ENCODE assay signal across 17 cellular contexts in the genomic region with DNA sequence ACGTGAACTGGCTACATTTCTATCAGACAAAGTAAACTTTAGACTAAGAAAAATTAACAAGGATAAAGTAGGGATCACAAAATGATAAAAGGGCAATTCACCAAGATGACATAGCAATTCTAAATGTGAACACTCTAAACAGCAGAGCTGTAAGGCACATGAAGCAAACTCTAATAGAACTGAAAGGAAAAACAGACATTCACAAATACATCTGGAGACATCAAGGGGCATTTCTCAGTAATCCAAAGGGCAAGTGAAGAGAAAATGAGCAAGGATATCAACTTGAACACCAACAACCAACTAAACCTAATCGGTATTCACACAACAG. TPM values are rescaled to one million over a fixed set of nuclear protein-coding genes. Genes with fewer than 3 reads are reported as not detected.
DNase-seq lines count a peak whose midpoint lies in the region; ATAC-seq, FAIRE-seq and TF ChIP-seq lines count a peak whose summit lies in the region.
"Had no signal": no experiment of that assay in that cellular context is flagged by ENCODE, and none has a peak within 500 bp of the region (broad histone marks: within the 10 kb centered on the region; RNA-seq: fewer than 3 reads in every experiment).

No MANE protein-coding gene starts in this region.

- TF ChIP-seq CTCF in IMR-90 (conservative IDR thresholded peaks at IDR 0.05; ENCODE audit: low read depth, low read length) (no peak), choroid plexus epithelial cell (conservative IDR thresholded peaks at IDR 0.05; ENCODE audit: low read depth, low read length) (no peak)

- POLR2A ChIA-PET in IMR-90 (lab: Charles Lee; ENCODE audit: unreplicated experiment): no interaction called here

- no peak for TF ChIP-seq RAD21 in IMR-90 (IDR thresholded peaks at IDR 0.05; ENCODE audit: low read length)

- no peak overlapping the region for H4K12ac ChIP-seq in trophoblast cell (ENCODE audit: low read depth, low read length)

- H3K9me3 Mint-ChIP-seq in CD4-positive, CD25-positive, alpha-beta regulatory T cell: peaks cover 0 to 5% (median 0%) of the 10 kb centered on the region in 7 donors
- peaks cover 0 to 3% (median 0%) of the 10 kb centered on the region in 7 donors for H3K9me3 Mint-ChIP-seq in naive B cell
- no peaks in the 10 kb centered on the region for H3K9me3 Mint-ChIP-seq in activated T-cell treated with anti-CD3 and anti-CD28 coated beads, Interleukin-2, amount 50 U/mL, for 4 hours

- H3K4me1 ChIP-seq in CD4-positive, CD25-positive, alpha-beta regulatory T cell (ENCODE audit: control insufficient read depth, insufficient read depth, low read length, poor library complexity, severe bottlenecking): peaks cover 14% of the 10 kb centered on the region
- peaks cover 13% of the 10 kb centered on the region for H3K4me1 ChIP-seq in IMR-90 (ENCODE audit: control insufficient read depth, insufficient read depth, low read length)
- H3K4me1 ChIP-seq in trophoblast cell (ENCODE audit: control insufficient read depth in 1 of 2, insufficient read depth in 2 of 2, low read length in 2 of 2): peaks cover 0 to 4% of the 10 kb centered on the region in 2 experiments

- no peaks in the 10 kb centered on the region for H3K36me3 ChIP-seq in CD4-positive, CD25-positive, alpha-beta regulatory T cell (ENCODE audit: control insufficient read depth, insufficient read depth, low read length)
- H3K36me3 ChIP-seq in IMR-90 (ENCODE audit: control insufficient read depth, insufficient read depth, low read length): no peaks in the 10 kb centered on the region; the same call in 1 of the 2 replicates
- H3K36me3 ChIP-seq in trophoblast cell (ENCODE audit: control insufficient read depth in 1 of 2, insufficient read depth in 2 of 2, low read length in 2 of 2): no peaks in the 10 kb centered on the region

- no peak overlapping the region; the same call in 1 of the 2 replicates for H3K23ac ChIP-seq in IMR-90 (ENCODE audit: low read depth, low read length)
- no peak overlapping the region for H3K23ac ChIP-seq in trophoblast cell (ENCODE audit: low read length)

- H4K91ac ChIP-seq in IMR-90 (ENCODE audit: insufficient read depth, low read depth, low read length): no peak overlapping the region
- H4K91ac ChIP-seq in trophoblast cell (ENCODE audit: low read depth, low read length): no peak overlapping the region

- H3K27me3 Mint-ChIP-seq in CD4-positive, CD25-positive, alpha-beta regulatory T cell: no peaks in the 10 kb centered on the region
- H3K27me3 Mint-ChIP-seq in naive B cell: no peaks in the 10 kb centered on the region
- H3K27me3 Mint-ChIP-seq in activated T-cell treated with anti-CD3 and anti-CD28 coated beads, Interleukin-2, amount 50 U/mL, for 4 hours (ENCODE audit: low read depth): no peaks in the 10 kb centered on the region

- peaks cover 9% of the 10 kb centered on the region for H3K79me2 ChIP-seq in trophoblast cell (ENCODE audit: control insufficient read depth, insufficient read depth, low read length, poor library complexity)

- peaks cover 5% of the 10 kb centered on the region; the same call in 1 of the 2 replicates for H3K9me1 ChIP-seq in IMR-90 (ENCODE audit: insufficient read depth, low read length)

- no CpG with 5 or more reads among the region's 2 CpGs for WGBS in IMR-90 (ENCODE audit: extremely low coverage in 2 of 2, insufficient read length in 1 of 2), 2 experiments
- 100% methylated on average over 1 of the region's 2 CpGs for WGBS in trophoblast cell (ENCODE audit: extremely low coverage, insufficient coverage, insufficient read length)

- no peak overlapping the region for H3K4me3 ChIP-seq in CD4-positive, CD25-positive, alpha-beta regulatory T cell (ENCODE audit: low read depth, low read length)
- H3K4me3 ChIP-seq in IMR-90 (ENCODE audit: insufficient read depth, low read depth, low read length) (no peak overlapping the region), choroid plexus epithelial cell (ENCODE audit: low read depth, low read length) (no peak overlapping the region), trophoblast cell (ENCODE audit: low read depth, low read length) (no peak overlapping the region)
- H3K4me3 ChIP-seq: MG63, psoas muscle had no signal

- H3K4ac ChIP-seq in IMR-90 (ENCODE audit: low read depth, low read length) (no peak overlapping the region), trophoblast cell (ENCODE audit: low read depth, low read length) (no peak overlapping the region)

- H3K56ac ChIP-seq in IMR-90 (ENCODE audit: extremely low read depth, insufficient read depth, low read length): no peak overlapping the region

- H3K36me3 Mint-ChIP-seq in CD4-positive, CD25-positive, alpha-beta regulatory T cell: peaks cover 19% of the 10 kb centered on the region
- peaks cover 0 to 6% of the 10 kb centered on the region in 2 donors for H3K36me3 Mint-ChIP-seq in naive B cell
- H3K36me3 Mint-ChIP-seq in activated T-cell treated with anti-CD3 and anti-CD28 coated beads, Interleukin-2, amount 50 U/mL, for 4 hours (ENCODE audit: insufficient read depth): peaks cover 14% of the 10 kb centered on the region

- ATAC-seq in CD4-positive, CD25-positive, alpha-beta regulatory T cell (ENCODE audit: low read depth in 2 of 2): no peak
- peak; percentile 34 for ATAC-seq in IMR-90 (ENCODE audit: low read depth)
- ATAC-seq in naive B cell (ENCODE audit: low read depth in 2 of 2): no peak
- ATAC-seq in activated T-cell treated with anti-CD3 and anti-CD28 coated beads, Interleukin-2, amount 50 U/mL, for 4 hours: no peak
- ATAC-seq: esophagus mucosa had no signal

- peaks cover 48% of the 10 kb centered on the region for H4K20me1 ChIP-seq in IMR-90 (ENCODE audit: insufficient read depth, low read length)

- no peak overlapping the region for H2BK120ac ChIP-seq in IMR-90 (ENCODE audit: low read depth, low read length)
- H2BK120ac ChIP-seq in trophoblast cell (ENCODE audit: insufficient read depth, low read length, poor library complexity): no peak overlapping the region

- peak overlapping the region; percentile 46; the same call in 1 of the 2 replicates for H3K4me2 ChIP-seq in IMR-90 (ENCODE audit: low read depth, low read length)
- no peak overlapping the region for H3K4me2 ChIP-seq in trophoblast cell (ENCODE audit: low read length)

- peak overlapping the region in 1 of 4 donors; percentile 46 for H3K4me3 Mint-ChIP-seq in CD4-positive, CD25-positive, alpha-beta regulatory T cell
- no peak overlapping the region for H3K4me3 Mint-ChIP-seq in naive B cell
- no peak overlapping the region for H3K4me3 Mint-ChIP-seq in activated T-cell treated with anti-CD3 and anti-CD28 coated beads, Interleukin-2, amount 50 U/mL, for 4 hours

- H2BK5ac ChIP-seq in IMR-90 (ENCODE audit: low read depth, low read length, poor library complexity, severe bottlenecking) (no peak overlapping the region), trophoblast cell (ENCODE audit: low read depth, low read length, poor library complexity) (no peak overlapping the region)

- no peak overlapping the region for H2AK9ac ChIP-seq in IMR-90 (replicated peaks; ENCODE audit: low read depth, low read length, poor library complexity)

- H3K27ac ChIP-seq in CD4-positive, CD25-positive, alpha-beta regulatory T cell (ENCODE audit: insufficient read depth, low read length, poor library complexity, severe bottlenecking): no peak overlapping the region
- no peak overlapping the region for H3K27ac ChIP-seq in IMR-90 (ENCODE audit: insufficient read depth, low read length)
- no peak overlapping the region for H3K27ac ChIP-seq in trophoblast cell (ENCODE audit: low read depth, low read length)
- H3K27ac ChIP-seq: psoas muscle had no signal

- H3K9ac ChIP-seq in IMR-90 (ENCODE audit: low read depth, low read length) (no peak overlapping the region), trophoblast cell (ENCODE audit: low read length) (no peak overlapping the region)

- TF ChIP-seq POLR2A in IMR-90 (IDR thresholded peaks at IDR 0.05; ENCODE audit: low read depth, low read length): no peak

- H3K79me1 ChIP-seq in IMR-90 (ENCODE audit: low read depth in 1 of 2, low read length in 2 of 2) (peaks cover 40 to 72% of the 10 kb centered on the region in 2 experiments), trophoblast cell (ENCODE audit: low read length) (no peaks in the 10 kb centered on the region)

- no TSS peak for BruUV-seq in IMR-90 (replicated peaks; lab: Mats Ljungman, UMichigan)

- dilution Hi-C loops in IMR-90 (cut with HindIII; ENCODE audit: low sequenced_read_pairs, unreplicated experiment): no loop called here

- H2AK5ac ChIP-seq in IMR-90 (ENCODE audit: low read depth, low read length) (no peak overlapping the region), trophoblast cell (ENCODE audit: low read length) (no peak overlapping the region)

- H3K4me1 Mint-ChIP-seq in CD4-positive, CD25-positive, alpha-beta regulatory T cell: peaks cover 34 to 70% (median 54%) of the 10 kb centered on the region in 4 donors
- peaks cover 55 to 67% (median 59%) of the 10 kb centered on the region in 3 donors for H3K4me1 Mint-ChIP-seq in naive B cell
- peaks cover 57% of the 10 kb centered on the region for H3K4me1 Mint-ChIP-seq in activated T-cell treated with anti-CD3 and anti-CD28 coated beads, Interleukin-2, amount 50 U/mL, for 4 hours (ENCODE audit: low read depth)

- H4K5ac ChIP-seq in IMR-90 (ENCODE audit: low read depth, low read length): no peak overlapping the region

- no peak overlapping the region for H2BK15ac ChIP-seq in IMR-90 (ENCODE audit: low read depth, low read length)

- no peak overlapping the region for H2BK12ac ChIP-seq in trophoblast cell (ENCODE audit: low read length)

- no peak for FAIRE-seq in RCC 7860 (lab: Jason Lieb, UNC)

- in situ Hi-C loops in IMR-90 (cut with MboI; ENCODE audit: low sequenced_read_pairs): no loop called here

- no peaks in the 10 kb centered on the region for H3K27me3 ChIP-seq in CD4-positive, CD25-positive, alpha-beta regulatory T cell (ENCODE audit: control insufficient read depth, insufficient read depth, low read length)
- H3K27me3 ChIP-seq in IMR-90 (ENCODE audit: control insufficient read depth, insufficient read depth, low read length) (no peaks in the 10 kb centered on the region), trophoblast cell (ENCODE audit: insufficient read depth, low read length) (no peaks in the 10 kb centered on the region)
- H3K27me3 ChIP-seq: MG63 had no signal

- H3K18ac ChIP-seq in IMR-90 (ENCODE audit: low read depth, low read length): no peak overlapping the region; the same call in 1 of the 2 replicates
- no peak overlapping the region for H3K18ac ChIP-seq in trophoblast cell (ENCODE audit: low read length)

- H2BK20ac ChIP-seq in IMR-90 (ENCODE audit: low read depth, low read length): no peak overlapping the region

- peak overlapping the region; percentile 5; the same call in 1 of the 2 replicates for H3K14ac ChIP-seq in IMR-90 (replicated peaks; ENCODE audit: low read depth, low read length)
- no peak overlapping the region for H3K14ac ChIP-seq in trophoblast cell (ENCODE audit: low read length)

- CTCF ChIA-PET in IMR-90 (lab: Yijun Ruan, JAX): no interaction called here

- H2AFZ ChIP-seq in IMR-90 (replicated peaks; ENCODE audit: low read length, poor library complexity) (no peak overlapping the region), trophoblast cell (ENCODE audit: insufficient read depth, low read length, poor library complexity) (no peak overlapping the region)

- peak overlapping the region; percentile 15 to 75 (median 70) for H3K27ac Mint-ChIP-seq in CD4-positive, CD25-positive, alpha-beta regulatory T cell
- peak overlapping the region in 4 of 6 donors; percentile 21 to 80 (median 72) for H3K27ac Mint-ChIP-seq in naive B cell

- H3K9me3 ChIP-seq in CD4-positive, CD25-positive, alpha-beta regulatory T cell (ENCODE audit: control insufficient read depth in 2 of 2, low read length in 2 of 2): no peaks in the 10 kb centered on the region
- no peaks in the 10 kb centered on the region for H3K9me3 ChIP-seq in IMR-90 (ENCODE audit: control insufficient read depth, insufficient read depth, low read length)
- H3K9me3 ChIP-seq in trophoblast cell (ENCODE audit: insufficient read depth, low read depth, low read length): peaks cover 4% of the 10 kb centered on the region
- H3K9me3 ChIP-seq: psoas muscle had no signal

- intact Hi-C loops in IMR-90 (cut with micrococcal nuclease): no loop called here

- H4K8ac ChIP-seq in IMR-90 (ENCODE audit: low read depth in 2 of 2, low read length in 2 of 2) (peak overlapping the region in 1 of 2 experiments; percentile 48; a peak in 1 of 4 replicates), trophoblast cell (ENCODE audit: low read depth, low read length) (no peak overlapping the region)

- no peak for DNase-seq in CD4-positive, CD25-positive, alpha-beta regulatory T cell
- DNase-seq in IMR-90: no peak
- DNase-seq in choroid plexus epithelial cell (ENCODE audit: low read depth): peak; percentile 16
- no peak for DNase-seq in naive B cell
- DNase-seq in RCC 7860 (ENCODE audit: low spot score): no peak
- no peak for DNase-seq in activated T-cell treated with anti-CD3 and anti-CD28 coated beads, Interleukin-2, amount 50 U/mL, for 4 hours
- DNase-seq in trophoblast cell: no peak
- DNase-seq in CD1c-positive myeloid dendritic cell (ENCODE audit: extremely low spot score): no peak
- DNase-seq: activated CD8-positive, alpha-beta memory T cell treated with anti-CD3 and anti-CD28 coated beads for 24 hours; activated gamma-delta T cell; DMS153; hypothalamus; left cardiac atrium; NCI-H774; psoas muscle had no signal

RNA-seq across cellular contexts. Expression of gene TUBGCP3, which starts 12.7 kb away (rescaled TPM):
- total RNA-seq in CD4-positive, CD25-positive, alpha-beta regulatory T cell: 40.7 TPM
- 10 to 100 TPM; 10.9 to 15.0 (median 13.3) TPM for polyA plus RNA-seq in CD4-positive, CD25-positive, alpha-beta regulatory T cell
- total RNA-seq in IMR-90 (2012; rRNA removed): 14.7 and 16.0 TPM in 2 replicates
- polyA plus RNA-seq in IMR-90 (2012; rRNA removed): 13.8 and 17.8 TPM in 2 replicates
- 7.9 and 10.0 TPM in 2 replicates for polyA plus RNA-seq in IMR-90 (2012; cell fraction: cytosol; rRNA removed)
- 23.0 and 28.1 TPM in 2 replicates for polyA plus RNA-seq in IMR-90 (2012; cell fraction: nucleus; rRNA removed; ENCODE audit: low replicate concordance)
- polyA plus RNA-seq in naive B cell (ENCODE audit: low read depth in 6 of 6): 10 to 100 TPM; 13.3 to 24.4 (median 16.5) TPM
- total RNA-seq in activated T-cell treated with anti-CD3 and anti-CD28 coated beads, Interleukin-2, amount 50 U/mL, for 4 hours: 10 to 100 TPM; 51.8 to 54.6 (median 52.5) TPM
- polyA plus RNA-seq in trophoblast cell (2013): 9.9 and 11.1 TPM in 2 replicates
